In the genomic region with DNA sequence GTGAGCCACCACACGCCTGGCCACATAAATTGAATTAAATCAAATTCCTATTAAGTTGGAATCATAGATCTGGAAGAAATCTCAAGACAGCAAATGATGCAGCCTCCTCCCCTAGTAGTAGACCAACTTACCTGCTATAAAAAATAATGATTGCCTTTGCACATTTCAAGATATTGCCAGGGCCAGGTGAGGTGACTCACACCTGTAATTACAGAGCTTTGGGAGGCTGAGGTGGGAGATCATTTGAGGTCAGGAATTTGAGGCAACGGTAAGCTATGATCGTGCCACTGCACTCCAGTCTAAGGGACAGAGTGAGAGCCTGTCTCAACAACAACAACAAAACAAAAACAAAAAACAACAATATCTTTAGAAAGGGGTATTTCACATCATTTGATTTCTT, we compare ENCODE assay signal across 24 cellular contexts.
"Had no signal": no experiment of that assay in that cellular context is flagged by ENCODE, and none has a peak within 500 bp of the region (broad histone marks: within the 10 kb centered on the region; RNA-seq: fewer than 3 reads in every experiment).

No MANE protein-coding gene starts in this region.

- H3K4me3 ChIP-seq: MG63, SJCRH30 had no signal

- H3K36me3 ChIP-seq: brain microvascular endothelial cell, MG63, SJCRH30 had no signal

- ATAC-seq: activated T-cell treated with anti-CD3 and anti-CD28 coated beads, Interleukin-2, amount 50 U/mL, for 4 hours; Panc1 had no signal

- H3K9me3 ChIP-seq: MG63, SJCRH30, SK-N-SH had no signal

- DNase-seq: activated CD4-positive, alpha-beta memory T cell treated with anti-CD3 and anti-CD28 coated beads for 36 hours; activated CD4-positive, alpha-beta T cell treated with anti-CD3 and anti-CD28 coated beads, Interleukin-2, amount 10 ng/mL, durations not matched to agents 7 days and 5 days; activated CD4-positive, CD25-positive, alpha-beta regulatory T cell; activated CD8-positive, alpha-beta memory T cell treated with anti-CD3 and anti-CD28 coated beads for 24 hours; activated effector memory CD4-positive, alpha-beta T cell treated with anti-CD3 and anti-CD28 coated beads, Interleukin-2, amount 50 U/mL, for 16 hours; activated naive CD4-positive, alpha-beta T cell treated with anti-CD3 and anti-CD28 coated beads for 36 hours; activated T-cell treated with anti-CD3 and anti-CD28 coated beads, Interleukin-2, amount 50 U/mL, for 4 hours; brain microvascular endothelial cell; KG1; MG63; NCI-H1105 treated with DMSO at 0.1 percent for 48 hours; NCI-H1436 treated with DMSO at 0.1 percent for 48 hours; NCI-H187; NCI-H2081 treated with DMSO at 0.1 percent for 48 hours; NCI-H446 treated with DMSO at 0.1 percent for 48 hours; NCI-H524 treated with DMSO at 0.1 percent for 48 hours; NCI-H774; OCI-M1; Right ventricle myocardium superior; RPMI8226; SJCRH30; SK-N-SH; T-helper 1 cell had no signal

- H3K4me1 ChIP-seq: SJCRH30 had no signal
